Comparison of ENCODE assay signal across 11 cellular contexts in genomic region chr6:9766240-9766915, GRCh38.
A peak's percentile ranks its signal among the peaks of the same experiment; 100 is the strongest.
DNase-seq lines count a peak whose midpoint lies in the region; ATAC-seq, FAIRE-seq and TF ChIP-seq lines count a peak whose summit lies in the region.
"Had no signal": no experiment of that assay in that cellular context is flagged by ENCODE, and none has a peak within 500 bp of the region (broad histone marks: within the 10 kb centered on the region; RNA-seq: fewer than 3 reads in every experiment).

No MANE protein-coding gene starts in this region.

- dilution Hi-C loops in endothelial cell of umbilical vein (cut with MboI; ENCODE audit: extremely low pct_ligation_motif_present, low sequenced_read_pairs): no loop called here

- CTCF ChIA-PET in MCF 10A (lab: Yijun Ruan, JAX) (interaction anchor here (0.5 kb wide), 1 partner anchor 588 kb away, joined by 3 read pairs; no protein-coding TSS in a partner anchor), endothelial cell of umbilical vein (lab: Charles Lee) (interaction anchor here (1.3 kb wide), 1 partner anchor 183 kb away, joined by 3 read pairs; no protein-coding TSS in a partner anchor)

- no peaks in the 10 kb centered on the region for H3K9me3 Mint-ChIP-seq in MCF 10A (ENCODE audit: unreplicated experiment)

- no peak for FAIRE-seq in HTR-8/SVneo (lab: Jason Lieb, UNC)
- FAIRE-seq in endothelial cell of umbilical vein (lab: Jason Lieb, UNC): peak; percentile 12
- no peak for FAIRE-seq in urothelium cell line (lab: Jason Lieb, UNC)

- peak overlapping the region; percentile 15 for H3K4me2 ChIP-seq in endothelial cell of umbilical vein (ENCODE audit: insufficient read depth, low read length)

- H3K4me1 ChIP-seq in breast epithelium: no peaks in the 10 kb centered on the region
- H3K4me1 ChIP-seq in endothelial cell of umbilical vein (ENCODE audit: control insufficient read depth, extremely low read depth, insufficient read depth, low read length): peaks cover 2% of the 10 kb centered on the region
- no peaks in the 10 kb centered on the region for H3K4me1 ChIP-seq in thyroid gland

- no peaks in the 10 kb centered on the region for H3K36me3 Mint-ChIP-seq in MCF 10A (ENCODE audit: insufficient read depth, unreplicated experiment)

- no peaks in the 10 kb centered on the region for H3K79me2 ChIP-seq in endothelial cell of umbilical vein (ENCODE audit: control insufficient read depth, insufficient read depth, low read length)

- H3K9me3 ChIP-seq in breast epithelium (no peaks in the 10 kb centered on the region), endothelial cell of umbilical vein (replicated peaks; ENCODE audit: control insufficient read depth, insufficient read depth, low read length) (no peaks in the 10 kb centered on the region), thyroid gland (no peaks in the 10 kb centered on the region)

- H3K4me3 ChIP-seq in breast epithelium: no peak overlapping the region
- H3K4me3 ChIP-seq in endothelial cell of umbilical vein (replicated peaks in 1 of 3; ENCODE audit: insufficient read depth in 1 of 3, low read depth in 1 of 3, low read length in 3 of 3): no peak overlapping the region
- no peak overlapping the region for H3K4me3 ChIP-seq in thyroid gland (replicated peaks in 1 of 3)

- POLR2A ChIA-PET in MCF 10A (lab: Yijun Ruan, JAX) (interaction anchor here (0.6 to 1.1 kb wide), 4 partner anchors 9 to 649 kb away, joined by 3 to 5 read pairs (median 4); partner anchors contain the start of gene TFAP2A), endothelial cell of umbilical vein (lab: Charles Lee) (no interaction called here)

- no peaks in the 10 kb centered on the region for H3K9me1 ChIP-seq in endothelial cell of umbilical vein (replicated peaks; ENCODE audit: control insufficient read depth, extremely low read depth, insufficient read depth, low read length)

- no peak overlapping the region for H3K9ac ChIP-seq in endothelial cell of umbilical vein (replicated peaks; ENCODE audit: extremely low read depth, insufficient read depth, low read length)

- BruUV-seq in MCF 10A (replicated peaks; lab: Mats Ljungman, UMichigan) (no TSS peak), endothelial cell of umbilical vein (replicated peaks; lab: Mats Ljungman, UMichigan) (no TSS peak)

- ATAC-seq in GM19324 (IDR thresholded peaks at IDR 0.05; ENCODE audit: low FRiP score, unreplicated experiment): no peak

- intact Hi-C loops in MCF 10A (cut with micrococcal nuclease) (no loop called here), breast epithelium (cut with DNase I; ENCODE audit: low total_unique reads) (no loop called here), endothelial cell of umbilical vein (cut with micrococcal nuclease) (no loop called here), thyroid gland (cut with DNase I) (no loop called here)

- peak overlapping the region; percentile 26 for H2AFZ ChIP-seq in endothelial cell of umbilical vein (ENCODE audit: low read depth, low read length)

- H3K36me3 ChIP-seq in breast epithelium (no peaks in the 10 kb centered on the region), endothelial cell of umbilical vein (ENCODE audit: control insufficient read depth in 2 of 2, extremely low read depth in 1 of 2, insufficient read depth in 2 of 2, low read length in 2 of 2) (no peaks in the 10 kb centered on the region), thyroid gland (no peaks in the 10 kb centered on the region)

- TF ChIP-seq CTCF in MCF 10A (IDR thresholded peaks at IDR 0.05; ENCODE audit: unreplicated experiment) (no peak), breast epithelium (IDR thresholded peaks at IDR 0.05) (no peak), endothelial cell of umbilical vein (IDR thresholded peaks at IDR 0.05; ENCODE audit: extremely low read depth in 1 of 2, insufficient read depth in 1 of 2, low read depth in 1 of 2, low read length in 2 of 2) (no peak), thyroid gland (IDR thresholded peaks at IDR 0.05) (no peak)

- H3K4me1 Mint-ChIP-seq in MCF 10A (ENCODE audit: insufficient read depth, unreplicated experiment): peaks cover 18% of the 10 kb centered on the region
- H3K4me1 Mint-ChIP-seq: B cell had no signal

- H3K27me3 ChIP-seq in breast epithelium: no peaks in the 10 kb centered on the region
- no peaks in the 10 kb centered on the region for H3K27me3 ChIP-seq in endothelial cell of umbilical vein (ENCODE audit: control insufficient read depth in 2 of 2, insufficient read depth in 2 of 2, low read length in 2 of 2)
- H3K27me3 ChIP-seq in thyroid gland: no peaks in the 10 kb centered on the region

- no peaks in the 10 kb centered on the region for H3K27me3 Mint-ChIP-seq in MCF 10A (ENCODE audit: insufficient read depth, unreplicated experiment)
- H3K27me3 Mint-ChIP-seq: B cell; dendritic cell treated with granulocyte-macrophage colony-stimulating factor and Interleukin-4, amounts not matched to agents 40 ng/mL and 50 ng/mL, for 4 days had no signal

- no peak for TF ChIP-seq POLR2A in breast epithelium (IDR thresholded peaks at IDR 0.05)
- no peak for TF ChIP-seq POLR2A in endothelial cell of umbilical vein (IDR thresholded peaks at IDR 0.05; ENCODE audit: low read depth, low read length)
- no peak for TF ChIP-seq POLR2A in thyroid gland (IDR thresholded peaks at IDR 0.05)

- no peak overlapping the region for H3K27ac ChIP-seq in breast epithelium
- H3K27ac ChIP-seq in endothelial cell of umbilical vein (ENCODE audit: insufficient read depth, low read depth, low read length): peak overlapping the region; percentile 9
- H3K27ac ChIP-seq in thyroid gland: no peak overlapping the region

- no peak overlapping the region for H3K4me3 Mint-ChIP-seq in MCF 10A (ENCODE audit: unreplicated experiment)
- H3K4me3 Mint-ChIP-seq: B cell; dendritic cell treated with granulocyte-macrophage colony-stimulating factor and Interleukin-4, amounts not matched to agents 40 ng/mL and 50 ng/mL, for 4 days had no signal

- H3K27ac Mint-ChIP-seq in MCF 10A (ENCODE audit: low read depth, unreplicated experiment): peak overlapping the region; percentile 89
- H3K27ac Mint-ChIP-seq: B cell; dendritic cell treated with granulocyte-macrophage colony-stimulating factor and Interleukin-4, amounts not matched to agents 40 ng/mL and 50 ng/mL, for 4 days had no signal

- WGBS in thyroid gland, 2 donors: 69% methylated on average over 6 of the region's 6 CpGs

- DNase-seq in MCF 10A (ENCODE audit: unreplicated experiment): peak; percentile 95
- no peak for DNase-seq in breast epithelium (ENCODE audit: low spot score in 2 of 2)
- peak; percentile 51 for DNase-seq in HTR-8/SVneo (ENCODE audit: insufficient read length, low spot score)
- peak; percentile 82 for DNase-seq in endothelial cell of umbilical vein (ENCODE audit: low read depth, low spot score)
- DNase-seq in urothelium cell line (ENCODE audit: low spot score): peak; percentile 27
- no peak for DNase-seq in thyroid gland
- DNase-seq in activated T-cell treated with anti-CD3 and anti-CD28 coated beads for 4 hours: no peak
- DNase-seq: activated CD8-positive, alpha-beta memory T cell treated with anti-CD3 and anti-CD28 coated beads for 24 hours had no signal

- H4K20me1 ChIP-seq in endothelial cell of umbilical vein (replicated peaks; ENCODE audit: control insufficient read depth, extremely low read depth, insufficient read depth, low read length): no peaks in the 10 kb centered on the region

TF ChIP-seq in endothelial cell of umbilical vein, 7 proteins besides CTCF, POLR2A, EP300 and RAD21:
- TF ChIP-seq FOS (IDR thresholded peaks at IDR 0.05; ENCODE audit: borderline replicate concordance, insufficient read depth, low read length) (peak; percentile 85), POLR2AphosphoS5 (IDR thresholded peaks at IDR 0.05; ENCODE audit: insufficient read depth, low read depth, low read length) (no peak)
TF ChIP-seq in endothelial cell of umbilical vein: peak in this region for 1.

Comparison
In these comparisons a context has a peak if more than half of its experiments do, and no peak if none do; other contexts are left out.
1. DNase-seq: peak in MCF 10A (single experiment), HTR-8/SVneo (single experiment), endothelial cell of umbilical vein (single experiment) and urothelium cell line (single experiment); none in breast epithelium (0 of 2), thyroid gland (0 of 2) and activated T-cell treated with anti-CD3 and anti-CD28 coated beads for 4 hours (single experiment).